ENCODE assay signal across 7 cellular contexts in genomic region chr16:24897522-24897921, GRCh38. TPM values are rescaled to one million over a fixed set of nuclear protein-coding genes. Genes with fewer than 3 reads are reported as not detected.
"Had no signal": no experiment of that assay in that cellular context is flagged by ENCODE, and none has a peak within 500 bp of the region (broad histone marks: within the 10 kb centered on the region; RNA-seq: fewer than 3 reads in every experiment).

No MANE protein-coding gene starts in this region.

RNA-seq across cellular contexts. Expression of gene SLC5A11, which starts 51.8 kb away (rescaled TPM):
- total RNA-seq: activated CD4-positive, alpha-beta memory T cell treated with anti-CD3 and anti-CD28 coated beads, Interleukin-2, amount 10 ng/mL, durations not matched to agents 7 days and 5 days; activated CD4-positive, alpha-beta T cell treated with anti-CD3 and anti-CD28 coated beads for 36 hours; activated CD4-positive, alpha-beta T cell treated with anti-CD3 and anti-CD28 coated beads, Interleukin-2, amount 10 ng/mL, durations not matched to agents 24 days and 14 days; activated CD4-positive, alpha-beta T cell treated with anti-CD3 and anti-CD28 coated beads, Interleukin-2, amount 10 ng/mL, durations not matched to agents 7 days and 5 days; activated CD8-positive, alpha-beta memory T cell treated with anti-CD3 and anti-CD28 coated beads, Interleukin-2, amount 10 ng/mL, durations not matched to agents 7 days and 5 days; T-helper 1 cell treated with Interleukin-12 subunit alpha and Interleukin-12 subunit beta and Interleukin-4 antibody, amounts not matched to agents 30 ng/mL and 1 ng/mL, for 36 hours; WTC11 had no signal
